ENCODE assay signal across 8 cellular contexts in the genomic region with DNA sequence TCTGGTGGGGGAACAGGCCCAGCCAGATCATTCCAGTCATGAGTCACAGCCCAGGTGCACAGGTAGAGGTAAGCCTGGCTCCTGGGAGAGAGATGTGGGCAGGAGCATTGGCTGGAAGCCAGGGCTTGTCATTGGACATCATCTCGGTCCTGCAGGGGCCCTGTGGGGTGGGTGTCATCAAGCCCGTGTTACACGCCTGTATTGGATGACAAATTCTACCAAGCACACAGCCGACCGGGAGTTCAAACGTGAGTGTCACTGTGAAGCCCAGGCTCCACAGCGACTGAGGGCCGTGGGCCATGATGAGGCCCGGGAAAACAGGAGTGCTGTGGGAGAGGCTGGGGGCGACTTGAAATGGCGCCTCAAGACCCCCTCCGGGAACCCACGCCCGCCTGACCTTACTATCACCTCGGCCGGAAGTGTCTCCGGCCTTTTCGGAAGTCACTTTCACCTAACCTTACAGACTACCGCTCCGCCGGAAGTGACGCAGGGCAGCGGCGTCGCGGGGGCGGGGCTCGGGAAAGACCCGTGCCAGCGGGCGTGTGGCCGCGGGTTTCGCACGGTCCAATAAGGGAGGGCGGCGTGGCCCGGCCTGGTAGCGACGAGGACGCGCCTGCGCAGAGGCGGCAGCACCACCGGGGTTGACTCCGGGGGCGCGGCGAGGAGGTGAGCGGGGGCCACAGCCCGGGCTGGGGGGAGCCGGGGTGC. TPM values are rescaled to one million over a fixed set of nuclear protein-coding genes. Genes with fewer than 3 reads are reported as not detected.
DNase-seq lines count a peak whose midpoint lies in the region; ATAC-seq and TF ChIP-seq lines count a peak whose summit lies in the region.

A gene (plus strand): TSS at position 629 of the 708 bp plus-strand sequence. CDS start 1,293 bp downstream, outside the sequence.

- peak within 1 kb of the TSS; percentile 69 for H2AFZ ChIP-seq in PC-9

- peaks cover 58% of the 10 kb centered on the region for H3F3A ChIP-seq in PC-9 (ENCODE audit: insufficient read depth, low read depth)

- H4K20me1 ChIP-seq in PC-9 (ENCODE audit: insufficient read depth) = peaks cover 11% of the 10 kb centered on the region; the same call in 1 of the 2 replicates

- H3K9me3 ChIP-seq in PC-9 (ENCODE audit: insufficient read depth, low read depth) = no peaks in the 10 kb centered on the region
- H3K9me3 ChIP-seq in mucosa of stomach (ENCODE audit: control insufficient read depth, low read length) = no peaks in the 10 kb centered on the region

- peak within 1 kb of the TSS; percentile 97 for H3K27ac ChIP-seq in PC-9

- peak within 1 kb of the TSS; percentile 95 for H3K9ac ChIP-seq in mucosa of stomach (ENCODE audit: low read length)

- peak within 1 kb of the TSS; percentile 95 for H3K4me2 ChIP-seq in PC-9

- CTCF ChIA-PET in PC-9 (lab: Charles Lee) = interaction anchor here (0.6 to 1.5 kb wide), 4 partner anchors 31 to 615 kb away, joined by 3 to 11 read pairs (median 6); no protein-coding TSS in a partner anchor

- intact Hi-C loops in PC-9 (cut with micrococcal nuclease; ENCODE audit: unreplicated experiment) = loop anchor here (1.0 to 2.0 kb wide), 4 partner anchors 10 to 76 kb away; a partner anchor contains a TSS

- ATAC-seq in GM21619 (IDR thresholded peaks at IDR 0.05; ENCODE audit: unreplicated experiment) = peak; percentile 40

- POLR2A ChIA-PET in PC-9 (lab: Charles Lee; ENCODE audit: unreplicated experiment) = interaction anchor here (0.6 to 1.0 kb wide), 7 partner anchors 8 to 1617 kb away, joined by 3 to 17 read pairs (median 4); a partner anchor contains a TSS

- BruUV-seq in PC-9 (replicated peaks; lab: Mats Ljungman, UMichigan) = TSS peak; percentile 81

- H3K36me3 ChIP-seq in PC-9 (ENCODE audit: low read depth) (peaks cover 10% of the 10 kb centered on the region), mucosa of stomach (ENCODE audit: control insufficient read depth, insufficient read depth, low read length) (no peaks in the 10 kb centered on the region)

- no peaks in the 10 kb centered on the region for H3K9me2 ChIP-seq in PC-9 (ENCODE audit: insufficient read depth)

- no peaks in the 10 kb centered on the region for H3K27me3 ChIP-seq in PC-9 (ENCODE audit: insufficient read depth, low read depth)
- H3K27me3 ChIP-seq in mucosa of stomach (ENCODE audit: control insufficient read depth, insufficient read depth, low read length) = no peaks in the 10 kb centered on the region

- peaks cover 46% of the 10 kb centered on the region for H3K4me1 ChIP-seq in PC-9 (replicated peaks; ENCODE audit: insufficient read depth)
- H3K4me1 ChIP-seq in mucosa of stomach (ENCODE audit: control insufficient read depth, insufficient read depth, low read length) = peaks cover 64% of the 10 kb centered on the region

- H3K79me2 ChIP-seq in PC-9 (ENCODE audit: low read depth) = peaks cover 45% of the 10 kb centered on the region

- DNase-seq in DMS153 treated with DMSO at 0.1 percent for 48 hours (lab: John Stamatoyannopoulos, UW; ENCODE audit: unreplicated experiment) (peak; percentile 92), PC-9 (peak; percentile 97 to 98), epithelial cell of proximal tubule (ENCODE audit: low read depth) (no peak)
- peak; percentile 92 for DNase-seq in Jurkat, Clone E6-1 (ENCODE audit: low read depth, low spot score)
- DNase-seq in activated T-cell treated with anti-CD3 and anti-CD28 coated beads, Interleukin-2, amount 50 U/mL, for 1 hour = peak; percentile 97
- peak; percentile 92 to 94 for DNase-seq in stimulated activated CD8-positive, alpha-beta memory T cell treated with anti-CD3 and anti-CD28 coated beads, Interleukin-7, amount 100 ng/mL, for 1 hour (ENCODE audit: low read depth in 2 of 2)

- H3K4me3 ChIP-seq in Jurkat, Clone E6-1 (ENCODE audit: low read length) = peak within 1 kb of the TSS; percentile 66
- H3K4me3 ChIP-seq in PC-9 (peak within 1 kb of the TSS; percentile 90), epithelial cell of proximal tubule (ENCODE audit: low read depth, low read length) (peak within 1 kb of the TSS; percentile 96), mucosa of stomach (ENCODE audit: low read length) (peak within 1 kb of the TSS; percentile 90)

- TF ChIP-seq CTCF in PC-9 (conservative IDR thresholded peaks at IDR 0.05) (no peak), epithelial cell of proximal tubule (conservative IDR thresholded peaks at IDR 0.05; ENCODE audit: low read depth, low read length) (no peak)

RNA-seq across cellular contexts. Expression of the gene that starts here (rescaled TPM):
- 113 TPM for polyA plus RNA-seq in Jurkat, Clone E6-1 (2012; ENCODE audit: insufficient read depth, insufficient read length)
- total RNA-seq in PC-9 (2021) (84.2 and 93.2 TPM in 2 replicates), epithelial cell of proximal tubule (72.6 and 184 TPM in 2 replicates)
